16 cellular contexts compared by ENCODE assay signal in the genomic region with DNA sequence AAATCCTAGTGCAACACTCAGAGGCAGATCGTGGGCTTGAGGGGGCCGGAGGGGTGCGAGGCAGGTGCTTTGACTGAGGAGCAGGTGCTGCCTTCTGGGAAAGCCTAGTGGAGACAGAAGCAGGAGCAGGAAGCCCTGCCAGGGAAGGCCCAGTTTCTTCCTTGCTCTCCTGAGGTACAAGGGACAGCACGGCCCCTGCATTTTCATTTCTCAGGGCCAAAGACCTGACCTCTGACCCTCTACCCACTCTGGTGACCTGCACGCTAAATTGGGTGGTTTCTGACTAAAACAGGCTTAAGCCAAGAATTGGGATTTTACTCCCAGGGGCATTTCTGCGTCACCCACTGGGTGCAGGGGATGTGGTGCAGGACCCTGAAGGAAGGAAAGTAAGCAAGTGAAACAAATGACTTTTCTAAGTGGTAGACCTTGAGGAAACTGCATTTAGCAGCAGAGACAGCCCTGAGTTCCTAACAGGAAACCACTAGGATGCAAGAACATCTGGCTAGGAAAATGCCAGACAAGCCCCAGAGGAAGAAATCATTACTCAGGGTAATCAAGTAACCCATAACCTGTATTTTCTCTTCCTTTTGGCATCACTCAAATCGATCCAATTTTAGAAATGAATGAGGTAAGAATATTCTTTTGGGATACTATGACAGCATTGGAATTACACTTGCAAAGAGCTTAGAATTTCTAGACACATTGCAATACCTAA.
DNase-seq lines count a peak whose midpoint lies in the region; ATAC-seq and TF ChIP-seq lines count a peak whose summit lies in the region.
"Had no signal": no experiment of that assay in that cellular context is flagged by ENCODE, and none has a peak within 500 bp of the region (broad histone marks: within the 10 kb centered on the region; RNA-seq: fewer than 3 reads in every experiment).

No MANE protein-coding gene starts in this region.

- H3K27me3 Mint-ChIP-seq in GM23338 (ENCODE audit: insufficient read depth, low read depth, poor library complexity), result peaks cover 3% of the 10 kb centered on the region
- H3K27me3 Mint-ChIP-seq: activated naive CD4-positive, alpha-beta T cell treated with anti-CD3 and anti-CD28 coated beads, Interleukin-2, amount 50 U/mL, for 24 hours had no signal

- H3K4me1 Mint-ChIP-seq in GM23338, result peaks cover 6% of the 10 kb centered on the region

- no peaks in the 10 kb centered on the region for H3F3A ChIP-seq in GM23338 (replicated peaks; ENCODE audit: low read depth)

- TF ChIP-seq EP300 in stomach (IDR thresholded peaks at IDR 0.05), result no peak

- no peak overlapping the region for H3K27ac ChIP-seq in GM23338 (ENCODE audit: low read depth)
- H3K27ac ChIP-seq in hepatocyte, result peak overlapping the region; percentile 74
- peak overlapping the region in 3 of 5 donors; percentile 3 to 64 (median 14) for H3K27ac ChIP-seq in stomach

- in situ Hi-C loops in SK-MEL-5 (cut with HindIII; ENCODE audit: low pct_unique_long_range_greater_than_20kb, low sequenced_read_pairs), result no loop called here

- no peaks in the 10 kb centered on the region for H3K36me3 Mint-ChIP-seq in GM23338 (ENCODE audit: low read depth)
- H3K36me3 Mint-ChIP-seq: activated naive CD4-positive, alpha-beta T cell treated with anti-CD3 and anti-CD28 coated beads, Interleukin-2, amount 50 U/mL, for 24 hours had no signal

- H3K9me3 Mint-ChIP-seq in GM23338, result no peaks in the 10 kb centered on the region; the same call in 2 of the 3 replicates
- H3K9me3 Mint-ChIP-seq: activated naive CD4-positive, alpha-beta T cell treated with anti-CD3 and anti-CD28 coated beads, Interleukin-2, amount 50 U/mL, for 24 hours had no signal

- H3K4me3 Mint-ChIP-seq in GM23338, result no peak overlapping the region
- H3K4me3 Mint-ChIP-seq: activated naive CD4-positive, alpha-beta T cell treated with anti-CD3 and anti-CD28 coated beads, Interleukin-2, amount 50 U/mL, for 24 hours had no signal

- H3K4me1 ChIP-seq in GM23338 (ENCODE audit: insufficient read depth) (peaks cover 9% of the 10 kb centered on the region), hepatocyte (ENCODE audit: insufficient read depth) (peaks cover 11% of the 10 kb centered on the region), stomach (peaks cover 0 to 26% (median 4%) of the 10 kb centered on the region in 4 donors)
- H3K4me1 ChIP-seq: Caco-2 had no signal

- intact Hi-C loops in stomach (cut with DNase I; ENCODE audit: low total_unique reads), result no loop called here

- 80% methylated on average over 7 of the region's 7 CpGs for WGBS in hepatocyte (ENCODE audit: low lambda C conversion rate, missing lambda C conversion rate)
- WGBS in stomach, 5 donors, result 72 to 83% (median 77%) methylated on average over 6 to 7 of the region's 7 CpGs

- no peaks in the 10 kb centered on the region for H3K27me3 ChIP-seq in GM23338 (ENCODE audit: insufficient read depth)
- H3K27me3 ChIP-seq in hepatocyte, result no peaks in the 10 kb centered on the region
- H3K27me3 ChIP-seq in stomach, result no peaks in the 10 kb centered on the region

- no peak overlapping the region for H3K27ac Mint-ChIP-seq in GM23338
- H3K27ac Mint-ChIP-seq: activated naive CD4-positive, alpha-beta T cell treated with anti-CD3 and anti-CD28 coated beads, Interleukin-2, amount 50 U/mL, for 24 hours had no signal

- ATAC-seq in GM23338 (no peak), HG02763 (IDR thresholded peaks at IDR 0.05; ENCODE audit: unreplicated experiment) (no peak)
- ATAC-seq: stimulated activated naive CD8-positive, alpha-beta T cell treated with anti-CD3 and anti-CD28 coated beads, Interleukin-15, Interleukin-2, amounts not matched to agents 100 U/mL and 50 U/mL, for 24 hours had no signal

- no peaks in the 10 kb centered on the region for H3K9me3 ChIP-seq in hepatocyte (ENCODE audit: low read depth)
- H3K9me3 ChIP-seq in stomach, result no peaks in the 10 kb centered on the region
- H3K9me3 ChIP-seq: Caco-2 had no signal

- H3K36me3 ChIP-seq in GM23338 (ENCODE audit: insufficient read depth) (no peaks in the 10 kb centered on the region), hepatocyte (replicated peaks; ENCODE audit: insufficient read depth, low read depth) (no peaks in the 10 kb centered on the region), stomach (no peaks in the 10 kb centered on the region)

- H3K4me2 ChIP-seq in GM23338, result no peak overlapping the region
- no peak overlapping the region for H3K4me2 ChIP-seq in hepatocyte

- H4K20me1 ChIP-seq in GM23338 (replicated peaks; ENCODE audit: insufficient read depth) (no peaks in the 10 kb centered on the region), hepatocyte (ENCODE audit: insufficient read depth, poor library complexity, severe bottlenecking) (no peaks in the 10 kb centered on the region)

- H3K4me3 ChIP-seq in GM23338, result no peak overlapping the region
- H3K4me3 ChIP-seq in hepatocyte, result no peak overlapping the region
- H3K4me3 ChIP-seq in stomach, result no peak overlapping the region

- peak overlapping the region; percentile 76; the same call in 1 of the 2 replicates for H2AFZ ChIP-seq in GM23338
- peak overlapping the region; percentile 50 for H2AFZ ChIP-seq in hepatocyte

- no peak for TF ChIP-seq POLR2A in stomach (IDR thresholded peaks at IDR 0.05)

- peaks cover 7% of the 10 kb centered on the region; the same call in 1 of the 2 replicates for H3K9me2 ChIP-seq in GM23338 (ENCODE audit: insufficient read depth)
- no peaks in the 10 kb centered on the region for H3K9me2 ChIP-seq in hepatocyte (replicated peaks; ENCODE audit: insufficient read depth)

- no peak for DNase-seq in GM23338 (ENCODE audit: low spot score)
- peak; percentile 6 for DNase-seq in SK-MEL-5 (ENCODE audit: low read depth, low spot score)
- no peak for DNase-seq in hepatocyte (ENCODE audit: low spot score)
- no peak for DNase-seq in stomach
- no peak for DNase-seq in NCI-H1694 treated with DMSO at 0.1 percent for 48 hours (lab: John Stamatoyannopoulos, UW)
- DNase-seq in NCI-H69 (lab: John Stamatoyannopoulos, UW), result no peak
- DNase-seq: Caco-2; NCI-H1092 treated with DMSO at 0.1 percent for 48 hours; NCI-H524; posterior cingulate gyrus; RPMI8226; stimulated activated CD4-positive, alpha-beta T cell treated with anti-CD3 and anti-CD28 coated beads, Interleukin-4, amount 100 ng/mL, for 4 hours; stimulated activated naive CD8-positive, alpha-beta T cell treated with anti-CD3 and anti-CD28 coated beads, Interleukin-15, Interleukin-2, amounts not matched to agents 100 U/mL and 50 U/mL, for 24 hours; T-helper 9 cell had no signal

- no peaks in the 10 kb centered on the region for H3K79me2 ChIP-seq in GM23338 (replicated peaks; ENCODE audit: insufficient read depth)
- no peaks in the 10 kb centered on the region for H3K79me2 ChIP-seq in hepatocyte

- TF ChIP-seq CTCF in GM23338 (conservative IDR thresholded peaks at IDR 0.05; ENCODE audit: low read depth in 2 of 2), result no peak
- no peak for TF ChIP-seq CTCF in hepatocyte (IDR thresholded peaks at IDR 0.05; ENCODE audit: poor library complexity)
- TF ChIP-seq CTCF in stomach (IDR thresholded peaks at IDR 0.05), result no peak

TF ChIP-seq in GM23338, 12 proteins besides CTCF, POLR2A, EP300 and RAD21 (continues in another document):
- TF ChIP-seq ZNF331 (CRISPR knock-in tag; IDR thresholded peaks at IDR 0.05; ENCODE audit: low read depth), result no peak
- TF ChIP-seq STAT1 (IDR thresholded peaks at IDR 0.05; ENCODE audit: unreplicated experiment), result no peak
- TF ChIP-seq, protein P1, sequence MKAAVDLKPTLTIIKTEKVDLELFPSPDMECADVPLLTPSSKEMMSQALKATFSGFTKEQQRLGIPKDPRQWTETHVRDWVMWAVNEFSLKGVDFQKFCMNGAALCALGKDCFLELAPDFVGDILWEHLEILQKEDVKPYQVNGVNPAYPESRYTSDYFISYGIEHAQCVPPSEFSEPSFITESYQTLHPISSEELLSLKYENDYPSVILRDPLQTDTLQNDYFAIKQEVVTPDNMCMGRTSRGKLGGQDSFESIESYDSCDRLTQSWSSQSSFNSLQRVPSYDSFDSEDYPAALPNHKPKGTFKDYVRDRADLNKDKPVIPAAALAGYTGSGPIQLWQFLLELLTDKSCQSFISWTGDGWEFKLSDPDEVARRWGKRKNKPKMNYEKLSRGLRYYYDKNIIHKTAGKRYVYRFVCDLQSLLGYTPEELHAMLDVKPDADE (IDR thresholded peaks at IDR 0.05), result no peak
- no peak for TF ChIP-seq REST (IDR thresholded peaks at IDR 0.05; ENCODE audit: unreplicated experiment)
